Comparison of ENCODE assay signal across 8 cellular contexts in genomic region chr11:31995525-31996123, GRCh38.
DNase-seq lines count a peak whose midpoint lies in the region; ATAC-seq and TF ChIP-seq lines count a peak whose summit lies in the region.

No MANE protein-coding gene starts in this region.

- H3K4me3 ChIP-seq in naive thymus-derived CD4-positive, alpha-beta T cell (ENCODE audit: low read length) = peak overlapping the region; percentile 23
- H3K4me3 ChIP-seq in transverse colon (no peak overlapping the region), H7 (ENCODE audit: insufficient read depth, low read depth, low read length) (no peak overlapping the region)

- H3K4me1 Mint-ChIP-seq in T-helper 1 cell treated with Interleukin-12 subunit alpha and Interleukin-12 subunit beta and Interleukin-4 antibody, amounts not matched to agents 30 μg/mL and 1 μg/mL, for 36 hours (ENCODE audit: low read depth) = peaks cover 12% of the 10 kb centered on the region
- peaks cover 11 to 21% (median 16%) of the 10 kb centered on the region in 7 donors for H3K4me1 Mint-ChIP-seq in naive thymus-derived CD4-positive, alpha-beta T cell

- TF ChIP-seq CTCF in transverse colon (IDR thresholded peaks at IDR 0.05) = no peak

- TF ChIP-seq POLR2A in transverse colon (IDR thresholded peaks at IDR 0.05) = no peak

- H3K36me3 ChIP-seq in naive thymus-derived CD4-positive, alpha-beta T cell (ENCODE audit: control insufficient read depth in 2 of 3, insufficient read depth in 3 of 3, low read length in 3 of 3) = no peaks in the 10 kb centered on the region
- H3K36me3 ChIP-seq in transverse colon = no peaks in the 10 kb centered on the region
- H3K36me3 ChIP-seq in H7 (replicated peaks; ENCODE audit: control insufficient read depth, insufficient read depth, low read length) = no peaks in the 10 kb centered on the region

- 27 to 38% methylated on average over 1 to 2 of the region's 2 CpGs for WGBS in transverse colon (ENCODE audit: low coverage in 1 of 2), 2 donors

- no peak for TF ChIP-seq EP300 in transverse colon (IDR thresholded peaks at IDR 0.05; ENCODE audit: low read depth)

- H3K36me3 Mint-ChIP-seq in T-helper 1 cell treated with Interleukin-12 subunit alpha and Interleukin-12 subunit beta and Interleukin-4 antibody, amounts not matched to agents 30 μg/mL and 1 μg/mL, for 36 hours (ENCODE audit: low read depth) = peaks cover 2% of the 10 kb centered on the region
- H3K36me3 Mint-ChIP-seq in naive thymus-derived CD4-positive, alpha-beta T cell = no peaks in the 10 kb centered on the region

- peaks cover 0 to 10% of the 10 kb centered on the region in 2 donors for H3K4me1 ChIP-seq in naive thymus-derived CD4-positive, alpha-beta T cell (ENCODE audit: control insufficient read depth in 2 of 2, insufficient read depth in 2 of 2, low read length in 2 of 2)
- no peaks in the 10 kb centered on the region for H3K4me1 ChIP-seq in transverse colon

- no peak overlapping the region for H3K27ac ChIP-seq in naive thymus-derived CD4-positive, alpha-beta T cell (ENCODE audit: low read depth, low read length)
- H3K27ac ChIP-seq in transverse colon = no peak overlapping the region

- H3K27ac Mint-ChIP-seq in T-helper 1 cell treated with Interleukin-12 subunit alpha and Interleukin-12 subunit beta and Interleukin-4 antibody, amounts not matched to agents 30 μg/mL and 1 μg/mL, for 36 hours = peak overlapping the region; percentile 75
- peak overlapping the region in 6 of 9 donors; percentile 1 to 86 (median 33) for H3K27ac Mint-ChIP-seq in naive thymus-derived CD4-positive, alpha-beta T cell

- no peaks in the 10 kb centered on the region for H3K27me3 ChIP-seq in naive thymus-derived CD4-positive, alpha-beta T cell (ENCODE audit: control insufficient read depth in 2 of 2, insufficient read depth in 2 of 2, low read length in 2 of 2)
- H3K27me3 ChIP-seq in transverse colon (no peaks in the 10 kb centered on the region), H7 (ENCODE audit: control insufficient read depth, insufficient read depth, low read length) (no peaks in the 10 kb centered on the region; the same call in 1 of the 2 replicates)

- intact Hi-C loops in naive thymus-derived CD4-positive, alpha-beta T cell (cut with micrococcal nuclease) = no loop called here
- intact Hi-C loops in transverse colon (cut with DNase I; ENCODE audit: low total_unique reads) = no loop called here

- peak; percentile 63 for ATAC-seq in HG02938 (IDR thresholded peaks at IDR 0.05; ENCODE audit: unreplicated experiment)
- peak; percentile 44 for ATAC-seq in naive thymus-derived CD4-positive, alpha-beta T cell

- H3K4me3 Mint-ChIP-seq in T-helper 1 cell treated with Interleukin-12 subunit alpha and Interleukin-12 subunit beta and Interleukin-4 antibody, amounts not matched to agents 30 μg/mL and 1 μg/mL, for 36 hours = peak overlapping the region; percentile 66
- H3K4me3 Mint-ChIP-seq in naive thymus-derived CD4-positive, alpha-beta T cell = peak overlapping the region; percentile 11 to 88 (median 58)

- POLR2A ChIA-PET in naive thymus-derived CD4-positive, alpha-beta T cell (lab: Charles Lee) = no interaction called here

- in situ Hi-C loops in transverse colon (cut with MboI; ENCODE audit: low pct_ligation_motif_present in 1 of 4, low pct_unique_long_range_greater_than_20kb in 1 of 4, low sequenced_read_pairs in 3 of 4) = no loop called here

- CTCF ChIA-PET in naive thymus-derived CD4-positive, alpha-beta T cell (lab: Charles Lee) = no interaction called here

- H3K27me3 Mint-ChIP-seq in T-helper 1 cell treated with Interleukin-12 subunit alpha and Interleukin-12 subunit beta and Interleukin-4 antibody, amounts not matched to agents 30 μg/mL and 1 μg/mL, for 36 hours (ENCODE audit: low read depth) = peaks cover 7% of the 10 kb centered on the region
- H3K27me3 Mint-ChIP-seq in naive thymus-derived CD4-positive, alpha-beta T cell = peaks cover 0 to 11% (median 4%) of the 10 kb centered on the region in 5 donors

- DNase-seq in activated naive CD4-positive, alpha-beta T cell treated with Interleukin-2 at 50 U/mL for 16 hours = peak; percentile 7
- no peak for DNase-seq in activated naive CD4-positive, alpha-beta T cell (lab: John Stamatoyannopoulos, UW)
- peak in 2 of 9 donors; percentile 0 to 2 for DNase-seq in naive thymus-derived CD4-positive, alpha-beta T cell
- DNase-seq in transverse colon (no peak), H7 (no peak), NCI-H2196 (lab: John Stamatoyannopoulos, UW; ENCODE audit: unreplicated experiment) (no peak)

- H3K9me3 Mint-ChIP-seq in T-helper 1 cell treated with Interleukin-12 subunit alpha and Interleukin-12 subunit beta and Interleukin-4 antibody, amounts not matched to agents 30 μg/mL and 1 μg/mL, for 36 hours = no peaks in the 10 kb centered on the region
- peaks cover 0 to 1% (median 0%) of the 10 kb centered on the region in 11 donors for H3K9me3 Mint-ChIP-seq in naive thymus-derived CD4-positive, alpha-beta T cell

- no peaks in the 10 kb centered on the region for H3K9me3 ChIP-seq in naive thymus-derived CD4-positive, alpha-beta T cell (ENCODE audit: control insufficient read depth in 2 of 3, low read length in 3 of 3)
- no peaks in the 10 kb centered on the region for H3K9me3 ChIP-seq in transverse colon
